Comparison of ENCODE assay signal across 29 cellular contexts in the genomic region with DNA sequence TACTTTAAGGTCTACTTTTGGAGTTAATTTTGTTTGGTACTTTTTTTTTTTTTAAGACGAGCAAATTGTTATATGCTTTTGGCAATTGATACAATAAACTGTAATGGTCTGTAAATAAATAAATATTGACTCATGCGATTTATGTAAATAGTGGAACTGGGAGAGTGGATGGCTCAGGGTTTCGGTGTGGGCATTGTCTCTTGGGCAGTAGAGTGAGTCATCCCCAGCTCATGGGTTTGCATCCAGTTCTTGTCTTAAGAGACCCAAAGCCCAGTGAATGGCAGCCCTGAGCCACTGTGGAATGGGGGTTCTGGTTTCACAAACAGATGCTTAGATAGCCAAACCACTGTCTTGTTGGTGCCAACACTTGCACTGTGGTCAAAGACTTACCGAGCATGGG. TPM values are rescaled to one million over a fixed set of nuclear protein-coding genes. Genes with fewer than 3 reads are reported as not detected.
DNase-seq lines count a peak whose midpoint lies in the region; ATAC-seq, FAIRE-seq and TF ChIP-seq lines count a peak whose summit lies in the region.
"Had no signal": no experiment of that assay in that cellular context is flagged by ENCODE, and none has a peak within 500 bp of the region (broad histone marks: within the 10 kb centered on the region; RNA-seq: fewer than 3 reads in every experiment).

No MANE protein-coding gene starts in this region.

- dilution Hi-C loops in mammary epithelial cell (cut with HindIII; ENCODE audit: low sequenced_read_pairs), result no loop called here

- H3K9ac ChIP-seq in mammary epithelial cell (ENCODE audit: insufficient read depth, low read length) (no peak overlapping the region), endodermal cell (ENCODE audit: extremely low read depth, low read length, poor library complexity, severe bottlenecking) (no peak overlapping the region)

- H3K4me1 Mint-ChIP-seq in MCF 10A (ENCODE audit: insufficient read depth, unreplicated experiment) (no peaks in the 10 kb centered on the region), endodermal cell (peaks cover 12% of the 10 kb centered on the region), natural killer cell (no peaks in the 10 kb centered on the region)
- H3K4me1 Mint-ChIP-seq: naive thymus-derived CD4-positive, alpha-beta T cell had no signal

- H4K20me1 ChIP-seq in mammary epithelial cell (ENCODE audit: insufficient read depth, low read length), result no peaks in the 10 kb centered on the region

- CTCF ChIA-PET in MCF 10A (lab: Yijun Ruan, JAX), result no interaction called here
- CTCF ChIA-PET in mammary epithelial cell (lab: Charles Lee; ENCODE audit: low non-redundant PET), result no interaction called here

- no TSS peak for BruUV-seq in MCF 10A (replicated peaks; lab: Mats Ljungman, UMichigan)
- no TSS peak for BruUV-seq in mammary epithelial cell (replicated peaks; lab: Mats Ljungman, UMichigan)

- no peak for TF ChIP-seq CTCF in MCF 10A (IDR thresholded peaks at IDR 0.05; ENCODE audit: unreplicated experiment)
- no peak for TF ChIP-seq CTCF in mammary epithelial cell (conservative IDR thresholded peaks at IDR 0.05 in 1 of 2, IDR thresholded peaks at IDR 0.05 in 1 of 2; ENCODE audit: extremely low read depth in 1 of 2, insufficient read depth in 1 of 2, low read depth in 1 of 2, low read length in 2 of 2)
- TF ChIP-seq CTCF in endodermal cell (conservative IDR thresholded peaks at IDR 0.05), result no peak
- TF ChIP-seq CTCF in natural killer cell (IDR thresholded peaks at IDR 0.05), result no peak

- H3K27me3 ChIP-seq in mammary epithelial cell (ENCODE audit: insufficient read depth, low read length) (no peaks in the 10 kb centered on the region), endodermal cell (ENCODE audit: control insufficient read depth, insufficient read depth, low read length, poor library complexity, severe bottlenecking) (no peaks in the 10 kb centered on the region)
- H3K27me3 ChIP-seq: brain microvascular endothelial cell, SJCRH30, upper lobe of left lung had no signal

- H3K4me1 ChIP-seq in mammary epithelial cell (ENCODE audit: insufficient read depth, low read length), result no peaks in the 10 kb centered on the region
- H3K4me1 ChIP-seq in endodermal cell (ENCODE audit: control insufficient read depth, insufficient read depth, low read length), result no peaks in the 10 kb centered on the region
- H3K4me1 ChIP-seq: A549, SJCRH30 had no signal

- POLR2A ChIA-PET in MCF 10A (lab: Yijun Ruan, JAX), result no interaction called here

- no peaks in the 10 kb centered on the region for H3K9me3 ChIP-seq in mammary epithelial cell (replicated peaks; ENCODE audit: insufficient read depth, low read length)
- no peaks in the 10 kb centered on the region for H3K9me3 ChIP-seq in endodermal cell (ENCODE audit: control insufficient read depth, low read length)
- H3K9me3 ChIP-seq: A549, heart right ventricle, SJCRH30, upper lobe of left lung had no signal

- no peaks in the 10 kb centered on the region for H3K9me3 Mint-ChIP-seq in MCF 10A (ENCODE audit: unreplicated experiment)
- no peaks in the 10 kb centered on the region for H3K9me3 Mint-ChIP-seq in endodermal cell
- no peaks in the 10 kb centered on the region for H3K9me3 Mint-ChIP-seq in natural killer cell
- H3K9me3 Mint-ChIP-seq: activated T-cell treated with anti-CD3 and anti-CD28 coated beads, Interleukin-2, amount 50 U/mL, for 24 hours; naive thymus-derived CD4-positive, alpha-beta T cell had no signal

- H3K27ac ChIP-seq in mammary epithelial cell (ENCODE audit: insufficient read depth, low read depth, low read length) (no peak overlapping the region), endodermal cell (ENCODE audit: low read depth, low read length) (no peak overlapping the region)
- H3K27ac ChIP-seq: A549, brain microvascular endothelial cell, heart right ventricle, SJCRH30, upper lobe of left lung had no signal

- no peak for FAIRE-seq in GM19239 (lab: Jason Lieb, UNC)
- FAIRE-seq: A549, GM12891 had no signal

- H3K36me3 ChIP-seq in mammary epithelial cell (ENCODE audit: insufficient read depth, low read length) (no peaks in the 10 kb centered on the region), endodermal cell (ENCODE audit: control insufficient read depth, insufficient read depth, low read length) (no peaks in the 10 kb centered on the region)
- H3K36me3 ChIP-seq: brain microvascular endothelial cell, heart right ventricle, SJCRH30, upper lobe of left lung had no signal

- H3K27me3 Mint-ChIP-seq in MCF 10A (ENCODE audit: insufficient read depth, unreplicated experiment) (no peaks in the 10 kb centered on the region), endodermal cell (ENCODE audit: insufficient read depth) (no peaks in the 10 kb centered on the region), natural killer cell (ENCODE audit: low read depth in 2 of 2) (peaks cover 16 to 40% of the 10 kb centered on the region in 2 donors)

- no peak overlapping the region for H3K4me2 ChIP-seq in mammary epithelial cell (ENCODE audit: insufficient read depth, low read depth, low read length)
- H3K4me2 ChIP-seq: A549, smooth muscle cell had no signal

- DNase-seq in MCF 10A (ENCODE audit: unreplicated experiment), result peak; percentile 9
- no peak for DNase-seq in mammary epithelial cell
- DNase-seq in NCI-H69 (lab: John Stamatoyannopoulos, UW), result peak; percentile 50
- peak; percentile 6 for DNase-seq in SW480 (ENCODE audit: low spot score)
- no peak for DNase-seq in endodermal cell
- DNase-seq in NCI-H2107 treated with DMSO at 0.1 percent for 48 hours (lab: John Stamatoyannopoulos, UW; ENCODE audit: unreplicated experiment), result no peak
- no peak for DNase-seq in natural killer cell
- DNase-seq in GM19239 (ENCODE audit: insufficient read length, low spot score), result no peak
- DNase-seq: activated CD4-positive, alpha-beta T cell treated with anti-CD3 and anti-CD28 coated beads for 4 hours; activated gamma-delta T cell treated with Interleukin-2 at 50 U/mL for 16 hours; activated T-cell treated with anti-CD3 and anti-CD28 coated beads, Interleukin-2, amount 50 U/mL, for 24 hours; brain microvascular endothelial cell; COR-L47; effector CD4-positive, alpha-beta T cell; foreskin fibroblast; H7; heart right ventricle; mesenchymal stem cell; naive thymus-derived CD4-positive, alpha-beta T cell; NCI-H1105 treated with DMSO at 0.1 percent for 48 hours; NCI-H524 treated with DMSO at 0.1 percent for 48 hours; occipital lobe; SJCRH30; substantia nigra; T-helper 17 cell; upper lobe of left lung had no signal

- WGBS in mammary epithelial cell (ENCODE audit: low coverage, missing lambda C conversion rate), result 73% methylated on average over 4 of the region's 4 CpGs
- 89 to 90% methylated on average over 4 of the region's 4 CpGs for WGBS in endodermal cell (ENCODE audit: insufficient coverage in 1 of 2, insufficient read length in 1 of 2), 2 experiments

- in situ Hi-C loops in mammary epithelial cell (cut with MboI; ENCODE audit: low sequenced_read_pairs in 2 of 2), result no loop called here

- intact Hi-C loops in MCF 10A (cut with micrococcal nuclease), result no loop called here
- intact Hi-C loops in mammary epithelial cell (cut with micrococcal nuclease), result no loop called here
- intact Hi-C loops in natural killer cell (cut with micrococcal nuclease), result no loop called here

- ATAC-seq in natural killer cell, result no peak
- ATAC-seq: A549; heart right ventricle; naive thymus-derived CD4-positive, alpha-beta T cell; T-helper 17 cell had no signal

- H3K27ac Mint-ChIP-seq in MCF 10A (ENCODE audit: low read depth, unreplicated experiment), result no peak overlapping the region
- H3K27ac Mint-ChIP-seq in endodermal cell, result no peak overlapping the region
- no peak overlapping the region for H3K27ac Mint-ChIP-seq in natural killer cell
- H3K27ac Mint-ChIP-seq: activated T-cell treated with anti-CD3 and anti-CD28 coated beads, Interleukin-2, amount 50 U/mL, for 24 hours; naive thymus-derived CD4-positive, alpha-beta T cell; T-helper 17 cell had no signal

- H3K36me3 Mint-ChIP-seq in MCF 10A (ENCODE audit: insufficient read depth, unreplicated experiment), result no peaks in the 10 kb centered on the region
- H3K36me3 Mint-ChIP-seq in endodermal cell (ENCODE audit: low read depth), result no peaks in the 10 kb centered on the region
- H3K36me3 Mint-ChIP-seq in natural killer cell, result no peaks in the 10 kb centered on the region

- H2AFZ ChIP-seq in mammary epithelial cell (ENCODE audit: low read depth, low read length), result no peak overlapping the region

- no peaks in the 10 kb centered on the region for H3K79me2 ChIP-seq in mammary epithelial cell (ENCODE audit: insufficient read depth, low read length)

- H3K4me3 ChIP-seq in mammary epithelial cell (replicated peaks in 1 of 3; ENCODE audit: insufficient read depth in 1 of 3, low read depth in 2 of 3, low read length in 3 of 3) (no peak overlapping the region), endodermal cell (ENCODE audit: low read length) (no peak overlapping the region)
- H3K4me3 ChIP-seq: A549, heart right ventricle, SJCRH30, smooth muscle cell, upper lobe of left lung had no signal

- no peak overlapping the region for H3K4me3 Mint-ChIP-seq in MCF 10A (ENCODE audit: unreplicated experiment)
- no peak overlapping the region for H3K4me3 Mint-ChIP-seq in endodermal cell
- no peak overlapping the region for H3K4me3 Mint-ChIP-seq in natural killer cell
- H3K4me3 Mint-ChIP-seq: activated T-cell treated with anti-CD3 and anti-CD28 coated beads, Interleukin-2, amount 50 U/mL, for 24 hours; naive thymus-derived CD4-positive, alpha-beta T cell; T-helper 17 cell had no signal

RNA-seq across cellular contexts. Expression of a gene that starts 33.0 kb away (rescaled TPM):
- total RNA-seq in MCF 10A (2022), result 0.35 TPM in 1 of 2 replicates, not detected in the other
- not detected for total RNA-seq in mammary epithelial cell
- not detected for polyA plus RNA-seq in mammary epithelial cell
- not detected for polyA minus RNA-seq in mammary epithelial cell
- total RNA-seq in endodermal cell, result under 1 TPM in 1 of 2 donors, not detected in 1; 0.07 TPM
- 2.8 TPM for polyA plus RNA-seq in endodermal cell (2013, experiment 1 of 2)
- polyA plus RNA-seq in endodermal cell (2013, experiment 2 of 2), result 2.1 TPM
- 1 to 10 TPM in 1 of 3 donors, under 1 TPM in 2; 0.28 to 1.2 (median 0.80) TPM for total RNA-seq in natural killer cell
- total RNA-seq: smooth muscle cell had no signal
- polyA plus RNA-seq: A549 had no signal

Comparison
In these comparisons a context has a peak if more than half of its experiments do, and no peak if none do; other contexts are left out.
1. DNase-seq: peak in MCF 10A (single experiment), NCI-H69 (single experiment) and SW480 (single experiment); none in mammary epithelial cell (single experiment), endodermal cell (single experiment), NCI-H2107 treated with DMSO at 0.1 percent for 48 hours (single experiment), natural killer cell (single experiment) and GM19239 (single experiment).